In the genomic region with DNA sequence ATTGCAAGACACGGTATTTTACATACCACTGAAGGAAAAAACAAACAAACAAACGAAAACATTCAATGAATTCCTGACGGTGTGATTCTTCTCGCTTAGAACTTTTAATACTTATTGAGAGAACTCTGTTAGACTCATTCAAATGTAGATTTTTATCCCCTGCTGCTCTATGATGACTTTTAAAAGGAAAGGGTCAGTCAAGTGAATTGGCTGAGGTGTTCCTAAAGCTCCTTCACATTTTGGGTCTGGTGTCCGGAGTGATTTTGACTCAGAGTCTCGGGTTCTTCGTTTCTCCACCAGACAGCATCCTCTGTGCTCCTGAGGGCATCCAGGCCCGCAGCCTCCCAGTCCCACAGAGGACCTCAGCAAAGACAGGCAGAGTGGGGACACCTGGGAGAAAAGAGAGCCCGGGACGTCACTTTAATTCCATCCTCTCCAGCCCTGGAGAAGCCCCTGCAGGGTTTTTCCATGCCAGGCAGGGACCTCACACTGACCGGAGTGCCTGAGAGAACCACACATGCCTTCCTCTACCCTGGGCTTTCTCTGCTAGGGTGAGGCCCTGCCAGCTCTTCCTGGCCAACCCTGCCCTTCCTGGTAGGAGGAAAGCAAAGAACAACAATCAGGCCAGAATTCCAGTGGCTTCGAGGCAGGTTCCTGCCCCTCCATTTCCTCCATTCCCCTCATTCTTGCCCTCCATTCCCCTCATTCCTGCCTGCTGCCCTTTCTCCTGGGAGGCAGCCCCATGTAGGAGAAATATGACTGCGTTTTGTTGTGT, we compare ENCODE assay signal across 16 cellular contexts. TPM values are rescaled to one million over a fixed set of nuclear protein-coding genes. Genes with fewer than 3 reads are reported as not detected.
DNase-seq lines count a peak whose midpoint lies in the region; TF ChIP-seq lines count a peak whose summit lies in the region.
"Had no signal": no experiment of that assay in that cellular context is flagged by ENCODE, and none has a peak within 500 bp of the region (broad histone marks: within the 10 kb centered on the region; RNA-seq: fewer than 3 reads in every experiment).

No MANE protein-coding gene starts in this region.

- TF ChIP-seq CTCF in right atrium auricular region (IDR thresholded peaks at IDR 0.05): no peak

- peak overlapping the region in 13 of 21 experiments; percentile 10 to 84 (median 26) for H3K27ac ChIP-seq in skin epidermis
- no peak overlapping the region for H3K27ac ChIP-seq in substantia nigra (ENCODE audit: low read depth, low read length, poor library complexity, severe bottlenecking)
- no peak overlapping the region for H3K27ac ChIP-seq in right atrium auricular region
- H3K27ac ChIP-seq: epithelial cell of prostate had no signal

- H3K4me3 ChIP-seq in adipocyte (ENCODE audit: low read length) (no peak overlapping the region), skin epidermis (no peak overlapping the region), right atrium auricular region (no peak overlapping the region)

- H3K9me3 ChIP-seq in adipocyte (ENCODE audit: control insufficient read depth, low read length): no peaks in the 10 kb centered on the region
- no peaks in the 10 kb centered on the region for H3K9me3 ChIP-seq in right atrium auricular region
- H3K9me3 ChIP-seq: Caco-2 had no signal

- H3K9ac ChIP-seq in adipocyte (ENCODE audit: low read length): no peak overlapping the region

- DNase-seq in GM03348 (ENCODE audit: low spot score) (peak; percentile 70), adipocyte (ENCODE audit: low read depth) (peak; percentile 34), islet precursor cell (peak; percentile 81), substantia nigra (lab: John Stamatoyannopoulos, UW) (no peak), right atrium auricular region (ENCODE audit: low spot score) (no peak), SK-N-DZ (ENCODE audit: low spot score) (no peak)
- DNase-seq in activated CD8-positive, alpha-beta memory T cell treated with anti-CD3 and anti-CD28 coated beads for 24 hours: no peak
- DNase-seq: activated CD4-positive, CD25-positive, alpha-beta regulatory T cell; activated gamma-delta T cell; Caco-2; GOT3; NCI-H1436; stimulated activated naive CD8-positive, alpha-beta T cell treated with anti-CD3 and anti-CD28 coated beads, Interleukin-15, Interleukin-2, amounts not matched to agents 100 U/mL and 50 U/mL, for 24 hours had no signal

- H3K27me3 ChIP-seq in adipocyte (replicated peaks; ENCODE audit: control insufficient read depth, insufficient read depth, low read length): peaks cover 35% of the 10 kb centered on the region
- no peaks in the 10 kb centered on the region for H3K27me3 ChIP-seq in right atrium auricular region

- H3K36me3 ChIP-seq in adipocyte (ENCODE audit: control insufficient read depth, insufficient read depth, low read length, severe bottlenecking): no peaks in the 10 kb centered on the region
- H3K36me3 ChIP-seq in right atrium auricular region: no peaks in the 10 kb centered on the region

- H3K4me1 ChIP-seq in adipocyte (ENCODE audit: control insufficient read depth, insufficient read depth, low read length) (no peaks in the 10 kb centered on the region), right atrium auricular region (no peaks in the 10 kb centered on the region)
- H3K4me1 ChIP-seq: Caco-2 had no signal

RNA-seq across cellular contexts. Expression of a gene that starts 1.4 kb away (rescaled TPM):
- 1 to 10 TPM; 1.8 to 4.2 TPM for total RNA-seq in right atrium auricular region
- not detected in 2 replicates for polyA plus RNA-seq in SK-N-DZ (2014; cell fraction: cytosol; rRNA removed)
- not detected in 2 replicates for polyA plus RNA-seq in SK-N-DZ (2014; cell fraction: nucleus; rRNA removed)
- total RNA-seq: Caco-2, LHCN-M2 had no signal

RNA-seq across cellular contexts. Expression of a gene that starts 51.3 kb away (rescaled TPM):
- total RNA-seq in right atrium auricular region: 1 to 10 TPM; 3.9 to 7.0 TPM
- polyA plus RNA-seq in SK-N-DZ (2014; cell fraction: cytosol; rRNA removed): not detected in 2 replicates
- not detected in 2 replicates for polyA plus RNA-seq in SK-N-DZ (2014; cell fraction: nucleus; rRNA removed)
- total RNA-seq: Caco-2, LHCN-M2 had no signal

Comparison
In these comparisons a context has a peak if more than half of its experiments do, and no peak if none do; other contexts are left out.
1. DNase-seq: peak in GM03348 (single experiment), adipocyte (single experiment) and islet precursor cell (single experiment); none in substantia nigra (0 of 49), right atrium auricular region (single experiment), SK-N-DZ (single experiment) and activated CD8-positive, alpha-beta memory T cell treated with anti-CD3 and anti-CD28 coated beads for 24 hours (single experiment).
2. H3K27ac ChIP-seq: peak in skin epidermis (13 of 21); none in substantia nigra (single experiment) and right atrium auricular region (0 of 2).